1 cellular context compared by ENCODE assay signal in genomic region chrX:66013195-66013816, GRCh38.
TF ChIP-seq lines count a peak whose summit lies in the region.

No MANE protein-coding gene starts in this region.

TF ChIP-seq in K562, 482 proteins besides CTCF, POLR2A, EP300 and RAD21 (continued from another document):
- 0 out of 2 replicates have a peak, but pooled peaks have one; percentile 12 for TF ChIP-seq ZNF592 (IDR thresholded peaks at IDR 0.05)
- TF ChIP-seq ZBED1 (IDR thresholded peaks at IDR 0.05): no peak
- TF ChIP-seq ZNF511 (CRISPR knock-in tag; IDR thresholded peaks at IDR 0.05): no peak
- TF ChIP-seq BDP1 (IDR thresholded peaks at IDR 0.05; ENCODE audit: insufficient read depth, insufficient read length): no peak
- TF ChIP-seq ELF2 (CRISPR knock-in tag; IDR thresholded peaks at IDR 0.05): no peak
- TF ChIP-seq RBM14 (IDR thresholded peaks at IDR 0.05; ENCODE audit: borderline replicate concordance, insufficient read depth, low read depth, low read length): no peak
- no peak for TF ChIP-seq SMAD4 (CRISPR knock-in tag; conservative IDR thresholded peaks at IDR 0.05)
- no peak for TF ChIP-seq KAT7 (CRISPR knock-in tag; IDR thresholded peaks at IDR 0.05; ENCODE audit: borderline replicate concordance)
